ENCODE assay signal across 23 cellular contexts in the genomic region with DNA sequence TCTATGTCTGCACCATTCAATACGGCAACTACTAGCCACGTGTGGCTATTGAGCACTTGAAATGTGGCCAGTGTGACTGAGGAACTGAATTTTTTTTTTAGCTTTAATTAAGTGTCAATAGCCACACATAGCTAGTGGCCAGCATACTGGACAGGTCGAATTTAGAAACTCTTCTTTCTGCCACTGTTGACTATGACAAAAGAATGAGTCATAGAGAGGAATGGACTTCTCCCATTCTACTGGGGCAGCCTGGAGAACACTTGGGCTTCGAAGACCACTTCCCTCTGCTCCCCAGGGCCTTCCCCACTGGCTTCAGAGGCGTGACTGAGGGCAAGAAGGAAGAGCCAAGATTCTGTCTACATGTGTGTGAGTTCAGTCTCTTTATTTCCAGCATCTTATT.
"Had no signal": no experiment of that assay in that cellular context is flagged by ENCODE, and none has a peak within 500 bp of the region (broad histone marks: within the 10 kb centered on the region; RNA-seq: fewer than 3 reads in every experiment).

No MANE protein-coding gene starts in this region.

- H3K9me3 Mint-ChIP-seq: activated naive CD4-positive, alpha-beta T cell treated with anti-CD3 and anti-CD28 coated beads, Interleukin-2, amount 10 ng/mL, durations not matched to agents 7 days and 5 days; activated T-cell treated with anti-CD3 and anti-CD28 coated beads, Interleukin-2, amount 50 U/mL, for 4 hours had no signal

- H3K27me3 ChIP-seq: right lobe of liver, transverse colon had no signal

- H3K36me3 ChIP-seq: heart right ventricle, right lobe of liver, transverse colon had no signal

- H3K27ac ChIP-seq: epithelial cell of prostate, heart right ventricle, right lobe of liver, transverse colon had no signal

- H3K4me3 Mint-ChIP-seq: activated CD4-positive, alpha-beta T cell treated with anti-CD3 and anti-CD28 coated beads for 36 hours; activated naive CD4-positive, alpha-beta T cell treated with anti-CD3 and anti-CD28 coated beads, Interleukin-2, amount 10 ng/mL, durations not matched to agents 7 days and 5 days; activated T-cell treated with anti-CD3 and anti-CD28 coated beads, Interleukin-2, amount 50 U/mL, for 4 hours; nephron progenitor cell; stimulated activated memory B cell treated with anti-CD40 and anti-IgM and Interleukin-4, amounts not matched to agents 10 μg/mL and 1 μg/mL and 100 μg/mL, for 72 hours; WTC11 had no signal

- H3K4me1 ChIP-seq: heart right ventricle, right lobe of liver, transverse colon had no signal

- H3K9me3 ChIP-seq: heart right ventricle, right lobe of liver, transverse colon had no signal

- DNase-seq: activated CD4-positive, alpha-beta T cell treated with anti-CD3 and anti-CD28 coated beads for 36 hours; activated CD4-positive, alpha-beta T cell treated with anti-CD3 and anti-CD28 coated beads, Interleukin-2, amount 50 U/mL, for 4 hours; activated CD8-positive, alpha-beta memory T cell treated with anti-CD3 and anti-CD28 coated beads, Interleukin-2, amount 50 U/mL, for 48 hours; activated effector memory CD4-positive, alpha-beta T cell treated with Interleukin-2 at 50 U/mL for 16 hours; activated naive CD4-positive, alpha-beta T cell treated with anti-CD3 and anti-CD28 coated beads, Interleukin-2, amount 10 ng/mL, durations not matched to agents 7 days and 5 days; activated T-cell treated with anti-CD3 and anti-CD28 coated beads, Interleukin-2, amount 50 U/mL, for 4 hours; amygdala; cerebellar nuclear complex; cortex of kidney; heart right ventricle; islet precursor cell; left colon; mesenchymal stem cell; nephron progenitor cell; occipital lobe; right lobe of liver; small intestine; stimulated activated CD4-positive, alpha-beta T cell treated with anti-CD3 and anti-CD28 coated beads, Interleukin-2, amount 100 ng/mL, for 24 hours; T1000; transverse colon had no signal

- ATAC-seq: activated CD4-positive, alpha-beta T cell treated with anti-CD3 and anti-CD28 coated beads for 36 hours; activated T-cell treated with anti-CD3 and anti-CD28 coated beads, Interleukin-2, amount 50 U/mL, for 4 hours; heart right ventricle; left colon; right lobe of liver; stimulated activated memory B cell treated with anti-CD40 and anti-IgM and Interleukin-4, amounts not matched to agents 10 μg/mL and 1 μg/mL and 100 μg/mL, for 72 hours; WTC11 had no signal

- H3K4me3 ChIP-seq: heart right ventricle, right lobe of liver, transverse colon had no signal

- H3K36me3 Mint-ChIP-seq: activated naive CD4-positive, alpha-beta T cell treated with anti-CD3 and anti-CD28 coated beads, Interleukin-2, amount 10 ng/mL, durations not matched to agents 7 days and 5 days; stimulated activated memory B cell treated with anti-CD40 and anti-IgM and Interleukin-4, amounts not matched to agents 10 μg/mL and 1 μg/mL and 100 μg/mL, for 72 hours; WTC11 had no signal

- H3K27ac Mint-ChIP-seq: activated CD4-positive, alpha-beta T cell treated with anti-CD3 and anti-CD28 coated beads for 36 hours; activated naive CD4-positive, alpha-beta T cell treated with anti-CD3 and anti-CD28 coated beads, Interleukin-2, amount 10 ng/mL, durations not matched to agents 7 days and 5 days; nephron progenitor cell; stimulated activated memory B cell treated with anti-CD40 and anti-IgM and Interleukin-4, amounts not matched to agents 10 μg/mL and 1 μg/mL and 100 μg/mL, for 72 hours; WTC11 had no signal

- H3K4me1 Mint-ChIP-seq: activated CD4-positive, alpha-beta T cell treated with anti-CD3 and anti-CD28 coated beads for 36 hours; activated naive CD4-positive, alpha-beta T cell treated with anti-CD3 and anti-CD28 coated beads, Interleukin-2, amount 10 ng/mL, durations not matched to agents 7 days and 5 days; stimulated activated memory B cell treated with anti-CD40 and anti-IgM and Interleukin-4, amounts not matched to agents 10 μg/mL and 1 μg/mL and 100 μg/mL, for 72 hours had no signal
